Comparison of ENCODE assay signal across 7 cellular contexts in genomic region chr20:49184084-49184501, GRCh38. TPM values are rescaled to one million over a fixed set of nuclear protein-coding genes. Genes with fewer than 3 reads are reported as not detected.
A peak's percentile ranks its signal among the peaks of the same experiment; 100 is the strongest.
DNase-seq lines count a peak whose midpoint lies in the region; ATAC-seq, FAIRE-seq and TF ChIP-seq lines count a peak whose summit lies in the region.
"Not testable (repeated sequence)": the region's sequence is repeated elsewhere in the genome, so short reads cannot be mapped to it uniquely, and the experiment has no call there.

No MANE protein-coding gene starts in this region.

- in situ Hi-C loops in HepG2 (cut with HindIII; ENCODE audit: extremely low pct_ligation_motif_present, low pct_unique_long_range_greater_than_20kb): not testable (repeated sequence)

- intact Hi-C loops in CD8-positive, alpha-beta T cell (cut with DNase I, micrococcal nuclease): loop anchor here in 1 of 2 experiments (10.0 kb wide), 1 partner anchor 1829 kb away; the partner anchor contains the start of gene ZMYND8
- intact Hi-C loops in HepG2 (cut with micrococcal nuclease; ENCODE audit: unreplicated experiment): loop anchor here (2.0 to 5.0 kb wide), 2 partner anchors 23 to 33 kb away; partner anchors contain the start of gene DDX27

- H4K20me1 ChIP-seq in HepG2 (ENCODE audit: insufficient read depth, low read length): peaks cover 63% of the 10 kb centered on the region

- FAIRE-seq in HepG2 (lab: Jason Lieb, UNC): not testable (repeated sequence)

- not testable (repeated sequence) for TF ChIP-seq EP300 in HepG2 (IDR thresholded peaks at IDR 0.05; ENCODE audit: low read depth in 2 of 2, low read length in 2 of 2); HepG2 (CRISPR knock-in tag; IDR thresholded peaks at IDR 0.05; ENCODE audit: borderline replicate concordance)

- BruUV-seq in HepG2 (replicated peaks; lab: Mats Ljungman, UMichigan): not testable (repeated sequence)

- not testable (repeated sequence) for TF ChIP-seq RAD21 in HepG2 (CRISPR knock-in tag; IDR thresholded peaks at IDR 0.05)

- 60% methylated on average over 5 of the region's 5 CpGs for WGBS in HepG2 (ENCODE audit: low lambda C conversion rate)

- DNase-seq in CD8-positive, alpha-beta T cell; WTC11 (ENCODE audit: low spot score); HepG2 (ENCODE audit: low spot score): not testable (repeated sequence)

- H3K36me3 Mint-ChIP-seq in CD8-positive, alpha-beta T cell: peaks cover 25% of the 10 kb centered on the region
- H3K36me3 Mint-ChIP-seq in IgD-negative memory B cell; WTC11; activated naive CD8-positive, alpha-beta T cell; nephron (ENCODE audit: low read depth): not testable (repeated sequence)
- H3K36me3 Mint-ChIP-seq in stimulated activated naive CD8-positive, alpha-beta T cell treated with anti-CD3 and anti-CD28 coated beads, Interleukin-15, Interleukin-2, amounts not matched to agents 100 ng/mL and 50 ng/mL, for 24 hours (ENCODE audit: low read depth): peaks cover 29% of the 10 kb centered on the region

- peaks cover 83% of the 10 kb centered on the region for H3K79me2 ChIP-seq in HepG2 (ENCODE audit: insufficient read depth, low read length)

- not testable (repeated sequence) for TF ChIP-seq POLR2A in HepG2 (IDR thresholded peaks at IDR 0.05; ENCODE audit: insufficient read depth in 1 of 2, low read depth in 2 of 2, low read length in 2 of 2)

- H3K4me2 ChIP-seq in HepG2 (ENCODE audit: low read depth, low read length): peak overlapping the region; percentile 81

- TF ChIP-seq CTCF in CD8-positive, alpha-beta T cell (IDR thresholded peaks at IDR 0.05); WTC11 (IDR thresholded peaks at IDR 0.05); HepG2 (CRISPR knock-in tag; IDR thresholded peaks at IDR 0.05); nephron (IDR thresholded peaks at IDR 0.05; ENCODE audit: unreplicated experiment in 3 of 3): not testable (repeated sequence)

- not testable (repeated sequence) for H3K27me3 Mint-ChIP-seq in CD8-positive, alpha-beta T cell (ENCODE audit: low read depth); IgD-negative memory B cell; WTC11 (ENCODE audit: low read depth); activated naive CD8-positive, alpha-beta T cell; nephron (ENCODE audit: low read depth); stimulated activated naive CD8-positive, alpha-beta T cell treated with anti-CD3 and anti-CD28 coated beads, Interleukin-15, Interleukin-2, amounts not matched to agents 100 ng/mL and 50 ng/mL, for 24 hours

- not testable (repeated sequence) for H2AFZ ChIP-seq in HepG2 (ENCODE audit: low read length)

- H3K4me3 Mint-ChIP-seq in CD8-positive, alpha-beta T cell: peak overlapping the region; percentile 29
- H3K4me3 Mint-ChIP-seq in IgD-negative memory B cell (peak overlapping the region in 3 of 4 donors; percentile 57 to 84 (median 58)), nephron (peak overlapping the region; percentile 43 to 58 (median 53))
- not testable (repeated sequence) for H3K4me3 Mint-ChIP-seq in WTC11
- peak overlapping the region; percentile 38 for H3K4me3 Mint-ChIP-seq in activated naive CD8-positive, alpha-beta T cell
- H3K4me3 Mint-ChIP-seq in stimulated activated naive CD8-positive, alpha-beta T cell treated with anti-CD3 and anti-CD28 coated beads, Interleukin-15, Interleukin-2, amounts not matched to agents 100 ng/mL and 50 ng/mL, for 24 hours: peak overlapping the region; percentile 30

- ATAC-seq in CD8-positive, alpha-beta T cell; WTC11; HepG2: not testable (repeated sequence)

- not testable (repeated sequence) for H3K27ac Mint-ChIP-seq in CD8-positive, alpha-beta T cell; IgD-negative memory B cell; activated naive CD8-positive, alpha-beta T cell
- peak overlapping the region; percentile 55; the same call in 1 of the 2 replicates for H3K27ac Mint-ChIP-seq in WTC11
- H3K27ac Mint-ChIP-seq in nephron: peak overlapping the region in 2 of 3 experiments; percentile 74 to 80
- H3K27ac Mint-ChIP-seq in stimulated activated naive CD8-positive, alpha-beta T cell treated with anti-CD3 and anti-CD28 coated beads, Interleukin-15, Interleukin-2, amounts not matched to agents 100 ng/mL and 50 ng/mL, for 24 hours: peak overlapping the region; percentile 45

- CTCF ChIA-PET in CD8-positive, alpha-beta T cell (lab: Charles Lee): interaction anchor here (0.5 to 5.5 kb wide), 2 partner anchors 33 to 86 kb away, joined by 3 to 29 read pairs; no protein-coding TSS in a partner anchor
- CTCF ChIA-PET in WTC11 (lab: Charles Lee): interaction anchor here (1.6 to 2.2 kb wide), 2 partner anchors 33 to 51 kb away, joined by 6 read pairs; no protein-coding TSS in a partner anchor
- CTCF ChIA-PET in HepG2 (lab: Yijun Ruan, JAX; ENCODE audit: low intra/inter-chr PET ratio, low total read pairs): not testable (repeated sequence)

- peaks cover 71% of the 10 kb centered on the region for H3K4me1 Mint-ChIP-seq in CD8-positive, alpha-beta T cell (ENCODE audit: low read depth)
- peaks cover 42 to 62% (median 60%) of the 10 kb centered on the region in 3 donors for H3K4me1 Mint-ChIP-seq in IgD-negative memory B cell
- peaks cover 56% of the 10 kb centered on the region for H3K4me1 Mint-ChIP-seq in WTC11
- H3K4me1 Mint-ChIP-seq in activated naive CD8-positive, alpha-beta T cell (ENCODE audit: low read depth): peaks cover 69% of the 10 kb centered on the region
- H3K4me1 Mint-ChIP-seq in nephron: peaks cover 40% of the 10 kb centered on the region
- peaks cover 75% of the 10 kb centered on the region for H3K4me1 Mint-ChIP-seq in stimulated activated naive CD8-positive, alpha-beta T cell treated with anti-CD3 and anti-CD28 coated beads, Interleukin-15, Interleukin-2, amounts not matched to agents 100 ng/mL and 50 ng/mL, for 24 hours (ENCODE audit: low read depth)

- peak overlapping the region; percentile 92 for H3K9ac ChIP-seq in HepG2 (ENCODE audit: insufficient read depth, low read depth, low read length)

- not testable (repeated sequence) for H3K27ac ChIP-seq in CD8-positive, alpha-beta T cell (ENCODE audit: low read depth, low read length)
- peak overlapping the region; percentile 77 for H3K27ac ChIP-seq in HepG2 (ENCODE audit: extremely low read length, insufficient read depth, low read length)

- peaks cover 60% of the 10 kb centered on the region for H3K4me1 ChIP-seq in CD8-positive, alpha-beta T cell (ENCODE audit: insufficient read depth, low read length)
- peaks cover 68% of the 10 kb centered on the region for H3K4me1 ChIP-seq in HepG2 (ENCODE audit: insufficient read depth, low read length)

- not testable (repeated sequence) for H3K9me3 ChIP-seq in CD8-positive, alpha-beta T cell (ENCODE audit: low read length); HepG2 (ENCODE audit: low read length)

- H3K36me3 ChIP-seq in CD8-positive, alpha-beta T cell (ENCODE audit: insufficient read depth, low read length); HepG2 (replicated peaks in 1 of 2; ENCODE audit: control insufficient read depth in 1 of 2, insufficient read depth in 2 of 2, low read length in 2 of 2): not testable (repeated sequence)

- not testable (repeated sequence) for H3K9me3 Mint-ChIP-seq in CD8-positive, alpha-beta T cell; IgD-negative memory B cell; WTC11; activated naive CD8-positive, alpha-beta T cell (ENCODE audit: low read depth); nephron; stimulated activated naive CD8-positive, alpha-beta T cell treated with anti-CD3 and anti-CD28 coated beads, Interleukin-15, Interleukin-2, amounts not matched to agents 100 ng/mL and 50 ng/mL, for 24 hours

- POLR2A ChIA-PET in CD8-positive, alpha-beta T cell (lab: Charles Lee): not testable (repeated sequence)
- POLR2A ChIA-PET in WTC11 (lab: Charles Lee) (interaction anchor here (0.7 kb wide), 1 partner anchor 23 kb away, joined by 5 read pairs; no protein-coding TSS in a partner anchor), HepG2 (lab: Yijun Ruan, JAX) (interaction anchor here (0.5 to 4.5 kb wide), 8 partner anchors 17 to 137 kb away, joined by 3 to 49 read pairs (median 4); partner anchors contain the start of genes CSE1L, DDX27 and ZNFX1)

- not testable (repeated sequence) for H3K4me3 ChIP-seq in CD8-positive, alpha-beta T cell (ENCODE audit: low read depth, low read length)
- H3K4me3 ChIP-seq in HepG2 (replicated peaks in 1 of 3; ENCODE audit: insufficient read depth in 1 of 3, low read depth in 2 of 3, low read length in 3 of 3): peak overlapping the region; percentile 56 to 99 (median 88)

- H3K27me3 ChIP-seq in CD8-positive, alpha-beta T cell (ENCODE audit: insufficient read depth, low read length); HepG2 (ENCODE audit: control insufficient read depth in 1 of 2, insufficient read depth in 2 of 2, low read length in 2 of 2): not testable (repeated sequence)

RNA-seq across cellular contexts. Expression of gene STAU1, which starts 4.0 kb away (rescaled TPM):
- 10 to 100 TPM; 74.6 to 76.3 TPM for total RNA-seq in CD8-positive, alpha-beta T cell
- 32.4 TPM for polyA plus RNA-seq in IgD-negative memory B cell
- 83.6 to 92.6 TPM (median 87.3 TPM) in 3 replicates for total RNA-seq in WTC11 (2021)
- total RNA-seq in HepG2 (2016; rRNA removed; fragmentation: Illumina TruSeq; extraction: Trizol): 119 and 186 TPM in 2 replicates
- total RNA-seq in HepG2 (2016; cell fraction: cytosol; rRNA removed; fragmentation: Illumina TruSeq; extraction: Trizol; ENCODE audit: low read depth): 84.1 and 98.9 TPM in 2 replicates
- total RNA-seq in HepG2 (2016; cell fraction: insoluble cytoplasmic fraction; rRNA removed; fragmentation: Illumina TruSeq; extraction: Trizol): 118 and 170 TPM in 2 replicates
- 217 and 243 TPM in 2 replicates for total RNA-seq in HepG2 (2016; cell fraction: membrane; rRNA removed; fragmentation: Illumina TruSeq; extraction: Trizol)
- 77.6 and 86.1 TPM in 2 replicates for total RNA-seq in HepG2 (2016; cell fraction: nucleus; rRNA removed; fragmentation: Illumina TruSeq; extraction: Trizol)
- 121 and 133 TPM in 2 replicates for polyA plus RNA-seq in HepG2 (2011; rRNA removed)
- polyA plus RNA-seq in HepG2 (2011; cell fraction: cytosol; rRNA removed): 95.5 and 124 TPM in 2 replicates
- 55.6 and 68.1 TPM in 2 replicates for polyA plus RNA-seq in HepG2 (2011; cell fraction: nucleus; rRNA removed)
- 196 and 212 TPM in 2 replicates for polyA plus RNA-seq in HepG2 (2012)
- 100 and 110 TPM in 2 replicates for polyA plus RNA-seq in HepG2 (2016; cell fraction: cytosol; fragmentation: Illumina TruSeq; extraction: Trizol; ENCODE audit: low read depth)
- 241 and 269 TPM in 2 replicates for polyA plus RNA-seq in HepG2 (2016; cell fraction: insoluble cytoplasmic fraction; fragmentation: Illumina TruSeq; extraction: Trizol; ENCODE audit: low read depth)
- polyA plus RNA-seq in HepG2 (2016; cell fraction: membrane; fragmentation: Illumina TruSeq; extraction: Trizol; ENCODE audit: low read depth): 212 and 250 TPM in 2 replicates
- polyA plus RNA-seq in HepG2 (2016; cell fraction: nucleus; fragmentation: Illumina TruSeq; extraction: Trizol; ENCODE audit: insufficient read depth, low read depth): 141 and 152 TPM in 2 replicates
- 37.2 and 106 TPM in 2 replicates for polyA minus RNA-seq in HepG2 (2011; rRNA and poly(A)+ RNA removed; ENCODE audit: low replicate concordance)
- polyA minus RNA-seq in HepG2 (2011; cell fraction: cytosol; rRNA and poly(A)+ RNA removed): 158 and 174 TPM in 2 replicates
- 61.8 and 82.7 TPM in 2 replicates for polyA minus RNA-seq in HepG2 (2011; cell fraction: nucleus; rRNA and poly(A)+ RNA removed)

RNA-seq across cellular contexts. Expression of gene DDX27, which starts 35.1 kb away (rescaled TPM):
- total RNA-seq in CD8-positive, alpha-beta T cell: 100 to 1,000 TPM; 129 to 141 TPM
- 62.8 TPM for polyA plus RNA-seq in IgD-negative memory B cell
- 44.2 to 54.8 TPM (median 46.5 TPM) in 3 replicates for total RNA-seq in WTC11 (2021)
- 72.8 and 88.3 TPM in 2 replicates for total RNA-seq in HepG2 (2016; rRNA removed; fragmentation: Illumina TruSeq; extraction: Trizol)
- total RNA-seq in HepG2 (2016; cell fraction: cytosol; rRNA removed; fragmentation: Illumina TruSeq; extraction: Trizol; ENCODE audit: low read depth): 8.9 and 9.5 TPM in 2 replicates
- 75.2 and 79.2 TPM in 2 replicates for total RNA-seq in HepG2 (2016; cell fraction: insoluble cytoplasmic fraction; rRNA removed; fragmentation: Illumina TruSeq; extraction: Trizol)
- 14.0 and 18.2 TPM in 2 replicates for total RNA-seq in HepG2 (2016; cell fraction: membrane; rRNA removed; fragmentation: Illumina TruSeq; extraction: Trizol)
- 44.4 and 46.5 TPM in 2 replicates for total RNA-seq in HepG2 (2016; cell fraction: nucleus; rRNA removed; fragmentation: Illumina TruSeq; extraction: Trizol)
- 42.6 and 48.0 TPM in 2 replicates for polyA plus RNA-seq in HepG2 (2011; rRNA removed)
- polyA plus RNA-seq in HepG2 (2011; cell fraction: cytosol; rRNA removed): 38.6 and 49.4 TPM in 2 replicates
- 62.5 and 66.4 TPM in 2 replicates for polyA plus RNA-seq in HepG2 (2011; cell fraction: nucleus; rRNA removed)
- 35.3 and 37.4 TPM in 2 replicates for polyA plus RNA-seq in HepG2 (2012)
- polyA plus RNA-seq in HepG2 (2016; cell fraction: cytosol; fragmentation: Illumina TruSeq; extraction: Trizol; ENCODE audit: low read depth): 4.7 and 5.9 TPM in 2 replicates
- 85.6 and 97.5 TPM in 2 replicates for polyA plus RNA-seq in HepG2 (2016; cell fraction: insoluble cytoplasmic fraction; fragmentation: Illumina TruSeq; extraction: Trizol; ENCODE audit: low read depth)
- polyA plus RNA-seq in HepG2 (2016; cell fraction: membrane; fragmentation: Illumina TruSeq; extraction: Trizol; ENCODE audit: low read depth): 8.4 and 10.7 TPM in 2 replicates
- 80.8 and 84.7 TPM in 2 replicates for polyA plus RNA-seq in HepG2 (2016; cell fraction: nucleus; fragmentation: Illumina TruSeq; extraction: Trizol; ENCODE audit: insufficient read depth, low read depth)
- polyA minus RNA-seq in HepG2 (2011; rRNA and poly(A)+ RNA removed; ENCODE audit: low replicate concordance): 76.4 and 94.7 TPM in 2 replicates
- polyA minus RNA-seq in HepG2 (2011; cell fraction: cytosol; rRNA and poly(A)+ RNA removed): 26.3 and 26.8 TPM in 2 replicates
- polyA minus RNA-seq in HepG2 (2011; cell fraction: nucleus; rRNA and poly(A)+ RNA removed): 33.9 and 44.4 TPM in 2 replicates
